Comparison of ENCODE assay signal across 9 cellular contexts in the genomic region with DNA sequence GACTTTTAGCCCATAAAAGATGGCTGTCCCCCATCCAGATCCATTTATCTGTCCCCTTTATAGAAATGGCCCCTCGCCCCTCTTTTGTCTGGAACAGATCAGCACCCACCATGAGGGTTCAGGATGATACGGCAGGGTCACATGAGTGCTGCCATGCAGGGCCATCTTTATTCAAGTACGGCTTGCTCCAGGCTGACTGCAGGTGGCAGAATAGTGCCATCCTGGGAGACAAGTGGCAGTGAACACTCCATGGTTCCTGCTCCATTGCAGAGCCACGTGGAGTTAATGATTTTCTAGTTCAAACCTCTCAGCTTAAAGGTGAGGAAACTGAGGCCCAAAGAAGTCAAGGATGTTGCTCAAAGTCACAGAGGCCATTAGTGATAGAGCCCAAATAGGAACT.
DNase-seq lines count a peak whose midpoint lies in the region; ATAC-seq and TF ChIP-seq lines count a peak whose summit lies in the region.
"Had no signal": no experiment of that assay in that cellular context is flagged by ENCODE, and none has a peak within 500 bp of the region (broad histone marks: within the 10 kb centered on the region; RNA-seq: fewer than 3 reads in every experiment).

No MANE protein-coding gene starts in this region.

- intact Hi-C loops in gastrocnemius medialis (cut with DNase I; ENCODE audit: low total_unique reads), result no loop called here

- ATAC-seq in RWPE2 (ENCODE audit: low read depth) (peak; percentile 46; the same call in 1 of the 3 replicates), HG02885 (IDR thresholded peaks at IDR 0.05; ENCODE audit: poor library complexity, unreplicated experiment) (no peak), gastrocnemius medialis (no peak), HG02571 (IDR thresholded peaks at IDR 0.05; ENCODE audit: unreplicated experiment) (no peak)
- no peak for ATAC-seq in activated naive CD8-positive, alpha-beta T cell treated with anti-CD3 and anti-CD28 coated beads, Interleukin-2, amount 50 U/mL, for 24 hours
- ATAC-seq: stimulated activated naive CD8-positive, alpha-beta T cell treated with anti-CD3 and anti-CD28 coated beads, Interleukin-15, amount 100 ng/mL, for 72 hours had no signal

- no peak overlapping the region for H3K4me3 Mint-ChIP-seq in activated naive CD8-positive, alpha-beta T cell treated with anti-CD3 and anti-CD28 coated beads, Interleukin-2, amount 50 U/mL, for 24 hours
- H3K4me3 Mint-ChIP-seq: stimulated activated naive CD8-positive, alpha-beta T cell treated with anti-CD3 and anti-CD28 coated beads, Interleukin-15, amount 100 ng/mL, for 72 hours had no signal

- 12 to 20% methylated on average over 4 of the region's 4 CpGs for WGBS in GM23248 (ENCODE audit: low coverage in 1 of 2, low lambda C conversion rate in 2 of 2, missing lambda C conversion rate in 2 of 2), 2 experiments

- in situ Hi-C loops in GM23248 (cut with MboI) (no loop called here), gastrocnemius medialis (cut with MboI; ENCODE audit: low sequenced_read_pairs in 4 of 4) (no loop called here)

- H3K4me3 ChIP-seq in BE2C (ENCODE audit: low read depth, low read length) (no peak overlapping the region), GM23248 (no peak overlapping the region), RWPE2 (ENCODE audit: severe bottlenecking) (no peak overlapping the region), gastrocnemius medialis (no peak overlapping the region)

- no peaks in the 10 kb centered on the region for H3K36me3 Mint-ChIP-seq in activated naive CD8-positive, alpha-beta T cell treated with anti-CD3 and anti-CD28 coated beads, Interleukin-2, amount 50 U/mL, for 24 hours (ENCODE audit: low read depth)

- no peaks in the 10 kb centered on the region for H3K9me3 ChIP-seq in BE2C
- H3K9me3 ChIP-seq in GM23248 (ENCODE audit: low read depth), result no peaks in the 10 kb centered on the region
- H3K9me3 ChIP-seq in RWPE2 (ENCODE audit: severe bottlenecking), result no peaks in the 10 kb centered on the region
- no peaks in the 10 kb centered on the region for H3K9me3 ChIP-seq in gastrocnemius medialis

- H3K27me3 ChIP-seq in BE2C, result no peaks in the 10 kb centered on the region
- peaks cover 33% of the 10 kb centered on the region; the same call in 1 of the 2 replicates for H3K27me3 ChIP-seq in GM23248 (replicated peaks; ENCODE audit: insufficient read depth)
- H3K27me3 ChIP-seq in RWPE2 (ENCODE audit: insufficient read depth, poor library complexity, severe bottlenecking), result peaks cover 6% of the 10 kb centered on the region
- peaks cover 0 to 7% (median 0%) of the 10 kb centered on the region in 3 donors for H3K27me3 ChIP-seq in gastrocnemius medialis

- no peaks in the 10 kb centered on the region for H3F3A ChIP-seq in GM23248 (ENCODE audit: insufficient read depth)

- H3K27ac ChIP-seq in GM23248 (no peak overlapping the region), RWPE2 (ENCODE audit: poor library complexity, severe bottlenecking) (no peak overlapping the region), gastrocnemius medialis (no peak overlapping the region)

- H3K9me2 ChIP-seq in GM23248 (ENCODE audit: insufficient read depth), result no peaks in the 10 kb centered on the region

- H4K20me1 ChIP-seq in GM23248 (ENCODE audit: insufficient read depth), result no peaks in the 10 kb centered on the region

- H3K36me3 ChIP-seq in BE2C (no peaks in the 10 kb centered on the region), GM23248 (ENCODE audit: low read depth) (no peaks in the 10 kb centered on the region), RWPE2 (ENCODE audit: low read depth) (no peaks in the 10 kb centered on the region), gastrocnemius medialis (no peaks in the 10 kb centered on the region)

- no peaks in the 10 kb centered on the region for H3K4me1 Mint-ChIP-seq in activated naive CD8-positive, alpha-beta T cell treated with anti-CD3 and anti-CD28 coated beads, Interleukin-2, amount 50 U/mL, for 24 hours
- H3K4me1 Mint-ChIP-seq: stimulated activated naive CD8-positive, alpha-beta T cell treated with anti-CD3 and anti-CD28 coated beads, Interleukin-15, amount 100 ng/mL, for 72 hours had no signal

- peaks cover 30% of the 10 kb centered on the region for H3K27me3 Mint-ChIP-seq in activated naive CD8-positive, alpha-beta T cell treated with anti-CD3 and anti-CD28 coated beads, Interleukin-2, amount 50 U/mL, for 24 hours

- H3K4me2 ChIP-seq in GM23248 (ENCODE audit: unreplicated experiment), result no peak overlapping the region

- H3K79me2 ChIP-seq in GM23248 (ENCODE audit: insufficient read depth), result no peaks in the 10 kb centered on the region

- no peak overlapping the region for H3K9ac ChIP-seq in GM23248

- DNase-seq in BE2C (peak; percentile 67), GM23248 (peak; percentile 55), RWPE2 (ENCODE audit: low spot score) (no peak), iris pigment epithelial cell (ENCODE audit: low read depth) (peak; percentile 44), gastrocnemius medialis (no peak)
- DNase-seq in activated naive CD8-positive, alpha-beta T cell treated with anti-CD3 and anti-CD28 coated beads, Interleukin-2, amount 50 U/mL, for 24 hours, result no peak
- DNase-seq: stimulated activated naive CD8-positive, alpha-beta T cell treated with anti-CD3 and anti-CD28 coated beads, Interleukin-15, amount 100 ng/mL, for 72 hours had no signal

- TF ChIP-seq CTCF in BE2C (IDR thresholded peaks at IDR 0.05; ENCODE audit: low read depth, low read length) (peak; percentile 78), RWPE2 (IDR thresholded peaks at IDR 0.05; ENCODE audit: poor library complexity, severe bottlenecking) (peak; percentile 53), gastrocnemius medialis (IDR thresholded peaks at IDR 0.05 in 4 of 5, conservative IDR thresholded peaks at IDR 0.05 in 1 of 5) (peak in 1 of 5 experiments; percentile 7)

- no peak overlapping the region for H3K27ac Mint-ChIP-seq in activated naive CD8-positive, alpha-beta T cell treated with anti-CD3 and anti-CD28 coated beads, Interleukin-2, amount 50 U/mL, for 24 hours
- H3K27ac Mint-ChIP-seq: stimulated activated naive CD8-positive, alpha-beta T cell treated with anti-CD3 and anti-CD28 coated beads, Interleukin-15, amount 100 ng/mL, for 72 hours had no signal

- no peak overlapping the region for H2AFZ ChIP-seq in GM23248

- H3K4me1 ChIP-seq in BE2C (peaks cover 11% of the 10 kb centered on the region), GM23248 (ENCODE audit: insufficient read depth) (no peaks in the 10 kb centered on the region), RWPE2 (ENCODE audit: insufficient read depth, poor library complexity, severe bottlenecking) (no peaks in the 10 kb centered on the region), gastrocnemius medialis (no peaks in the 10 kb centered on the region)

- TF ChIP-seq POLR2A in gastrocnemius medialis (IDR thresholded peaks at IDR 0.05), result no peak

- no peaks in the 10 kb centered on the region for H3K9me3 Mint-ChIP-seq in activated naive CD8-positive, alpha-beta T cell treated with anti-CD3 and anti-CD28 coated beads, Interleukin-2, amount 50 U/mL, for 24 hours
- H3K9me3 Mint-ChIP-seq: stimulated activated naive CD8-positive, alpha-beta T cell treated with anti-CD3 and anti-CD28 coated beads, Interleukin-15, amount 100 ng/mL, for 72 hours had no signal

Comparison
In these comparisons a context has a peak if more than half of its experiments do, and no peak if none do; other contexts are left out.
1. DNase-seq: peak in BE2C (single experiment), GM23248 (single experiment) and iris pigment epithelial cell (single experiment); none in RWPE2 (single experiment), activated naive CD8-positive, alpha-beta T cell treated with anti-CD3 and anti-CD28 coated beads, Interleukin-2, amount 50 U/mL, for 24 hours (single experiment) and gastrocnemius medialis (0 of 2).